In genomic region chr4:22237846-22238513, GRCh38 we compare ENCODE assay signal across 1 cellular context.
A peak's percentile ranks its signal among the peaks of the same experiment; 100 is the strongest.
TF ChIP-seq lines count a peak whose summit lies in the region.

No MANE protein-coding gene starts in this region.

TF ChIP-seq in H1, 55 proteins besides CTCF, POLR2A, EP300 and RAD21 (continued from another document):
- TF ChIP-seq E2F6 (IDR thresholded peaks at IDR 0.05) (0 out of 2 replicates have a peak, but pooled peaks have one; percentile 35), USF2 (IDR thresholded peaks at IDR 0.05; ENCODE audit: low read length) (no peak), SIRT6 (IDR thresholded peaks at IDR 0.05; ENCODE audit: low read length) (no peak), SRF (IDR thresholded peaks at IDR 0.05; ENCODE audit: low read depth, low read length) (no peak)
